ENCODE assay signal across 8 cellular contexts in the genomic region with DNA sequence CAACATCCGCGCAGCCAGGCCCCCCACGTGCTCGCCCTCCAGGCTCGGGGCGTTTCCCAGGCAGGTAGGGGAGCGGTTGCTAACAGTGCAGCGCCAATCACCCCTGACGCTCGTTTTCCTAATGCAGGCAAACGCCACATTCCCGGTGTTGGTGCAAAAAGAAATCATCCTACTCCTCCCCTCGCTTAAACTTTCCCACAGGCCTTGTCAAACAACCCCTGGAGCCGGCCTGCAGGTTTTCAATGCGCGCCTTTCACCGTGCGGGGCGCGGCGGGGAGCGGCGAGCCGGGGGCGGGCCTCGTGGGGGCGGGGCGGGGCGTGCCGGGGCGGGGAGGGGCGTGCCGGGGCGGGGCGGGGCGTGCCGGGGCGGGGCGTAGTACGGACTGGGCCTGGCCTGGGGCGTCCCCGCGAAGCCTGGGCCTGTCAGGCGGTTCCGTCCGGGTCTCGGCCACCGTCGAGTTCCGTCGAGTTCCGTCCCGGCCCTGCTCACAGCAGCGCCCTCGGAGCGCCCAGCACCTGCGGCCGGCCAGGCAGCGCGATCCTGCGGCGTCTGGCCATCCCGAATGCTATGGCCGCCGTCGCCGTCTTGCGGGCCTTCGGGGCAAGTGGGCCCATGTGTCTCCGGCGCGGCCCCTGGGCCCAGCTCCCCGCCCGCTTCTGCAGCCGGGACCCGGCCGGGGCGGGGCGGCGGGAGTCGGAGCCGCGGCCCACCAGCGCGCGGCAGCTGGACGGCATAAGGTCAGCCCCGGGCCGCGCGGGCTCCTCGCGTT. TPM values are rescaled to one million over a fixed set of nuclear protein-coding genes. Genes with fewer than 3 reads are reported as not detected.
DNase-seq lines count a peak whose midpoint lies in the region; ATAC-seq, FAIRE-seq and TF ChIP-seq lines count a peak whose summit lies in the region.

A gene with protein sequence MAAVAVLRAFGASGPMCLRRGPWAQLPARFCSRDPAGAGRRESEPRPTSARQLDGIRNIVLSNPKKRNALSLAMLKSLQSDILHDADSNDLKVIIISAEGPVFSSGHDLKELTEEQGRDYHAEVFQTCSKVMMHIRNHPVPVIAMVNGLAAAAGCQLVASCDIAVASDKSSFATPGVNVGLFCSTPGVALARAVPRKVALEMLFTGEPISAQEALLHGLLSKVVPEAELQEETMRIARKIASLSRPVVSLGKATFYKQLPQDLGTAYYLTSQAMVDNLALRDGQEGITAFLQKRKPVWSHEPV (plus strand): TSS at position 374 of the 770 bp plus-strand sequence. CDS start 195 bp downstream, at position 569.

- H2AFZ ChIP-seq in K562 (ENCODE audit: low read depth, low read length): peak within 1 kb of the TSS; percentile 94
- H2AFZ ChIP-seq in smooth muscle cell (ENCODE audit: low read depth): peak within 1 kb of the TSS; percentile 37

- ATAC-seq in HG02970 (IDR thresholded peaks at IDR 0.05; ENCODE audit: low FRiP score, unreplicated experiment) (peak; percentile 68), K562 (peak; percentile 92)

- peaks cover 3% of the 10 kb centered on the region for H3K9me1 ChIP-seq in K562 (ENCODE audit: control insufficient read depth, insufficient read depth, low read length)

- H3K9me3 ChIP-seq in K562 (replicated peaks; ENCODE audit: control insufficient read depth, insufficient read depth, low read depth, low read length) (no peaks in the 10 kb centered on the region), iPS DF 6.9 (ENCODE audit: control insufficient read depth, insufficient read depth, low read length) (no peaks in the 10 kb centered on the region), smooth muscle cell (replicated peaks; ENCODE audit: low read depth) (no peaks in the 10 kb centered on the region)

- in situ Hi-C loops in K562 (cut with MboI): no loop called here

- peaks cover 5% of the 10 kb centered on the region; the same call in 1 of the 3 replicates for H3K36me3 ChIP-seq in K562 (ENCODE audit: control insufficient read depth, insufficient read depth, low read length)
- H3K36me3 ChIP-seq in iPS DF 6.9 (ENCODE audit: control insufficient read depth, insufficient read depth, low read length): no peaks in the 10 kb centered on the region
- H3K36me3 ChIP-seq in smooth muscle cell (ENCODE audit: low read depth): no peaks in the 10 kb centered on the region

- TF ChIP-seq EP300 in K562 (IDR thresholded peaks at IDR 0.05; ENCODE audit: low read length): no peak

- BruUV-seq in K562 (replicated peaks; lab: Mats Ljungman, UMichigan): no TSS peak

- peak within 1 kb of the TSS; percentile 87 for H3K27ac ChIP-seq in K562 (ENCODE audit: extremely low read depth, low read depth, low read length)
- H3K27ac ChIP-seq in iPS DF 6.9 (ENCODE audit: low read length): no peak within 1 kb of the TSS
- H3K27ac ChIP-seq in smooth muscle cell (ENCODE audit: low read depth): no peak within 1 kb of the TSS

- CTCF ChIA-PET in K562 (lab: Yijun Ruan, JAX; ENCODE audit: low intra/inter-chr PET ratio): interaction anchor here (1.0 kb wide), 1 partner anchor 227 kb away, joined by 3 read pairs; no protein-coding TSS in a partner anchor

- H4K20me1 ChIP-seq in K562 (replicated peaks; ENCODE audit: control insufficient read depth, insufficient read depth, low read length): no peaks in the 10 kb centered on the region
- H4K20me1 ChIP-seq in smooth muscle cell (ENCODE audit: low read depth): no peaks in the 10 kb centered on the region

- H3K79me2 ChIP-seq in K562 (ENCODE audit: control insufficient read depth, insufficient read depth, low read length) (peaks cover 10% of the 10 kb centered on the region; the same call in 2 of the 3 replicates), smooth muscle cell (ENCODE audit: low read depth) (no peaks in the 10 kb centered on the region)

- no peaks in the 10 kb centered on the region for H3K27me3 ChIP-seq in K562 (ENCODE audit: control insufficient read depth in 2 of 2, insufficient read depth in 2 of 2, low read length in 2 of 2)
- no peaks in the 10 kb centered on the region for H3K27me3 ChIP-seq in iPS DF 6.9 (ENCODE audit: control insufficient read depth, insufficient read depth, low read length)
- no peaks in the 10 kb centered on the region for H3K27me3 ChIP-seq in smooth muscle cell (ENCODE audit: low read depth)

- TF ChIP-seq RAD21 in K562 (CRISPR knock-in tag; conservative IDR thresholded peaks at IDR 0.05 in 1 of 2, IDR thresholded peaks at IDR 0.05 in 1 of 2): no peak

- H3K9ac ChIP-seq in K562 (ENCODE audit: insufficient read depth in 1 of 2, low read depth in 2 of 2, low read length in 2 of 2) (peak within 1 kb of the TSS; percentile 82 to 97), smooth muscle cell (ENCODE audit: low read depth) (no peak within 1 kb of the TSS)

- H3K4me1 ChIP-seq in K562 (replicated peaks in 1 of 2; ENCODE audit: control insufficient read depth in 2 of 2, insufficient read depth in 2 of 2, low read length in 2 of 2) (peaks cover 13 to 17% of the 10 kb centered on the region in 2 experiments; a peak in 4 of 5 replicates), iPS DF 6.9 (ENCODE audit: control insufficient read depth, insufficient read depth, low read length) (0 out of 2 replicates have a peak, but pooled peaks cover 3% of the 10 kb centered on the region), smooth muscle cell (ENCODE audit: low read depth) (peaks cover 5% of the 10 kb centered on the region)

- POLR2A ChIA-PET in K562 (lab: Yijun Ruan, JAX): interaction anchor here (0.9 to 1.0 kb wide), 2 partner anchors 15 to 246 kb away, joined by 3 to 4 read pairs; no protein-coding TSS in a partner anchor

- TF ChIP-seq CTCF in K562 (IDR thresholded peaks at IDR 0.05 in 2 of 3, conservative IDR thresholded peaks at IDR 0.05 in 1 of 3; ENCODE audit: insufficient read depth in 2 of 3, low read depth in 1 of 3, low read length in 3 of 3) (peak in 2 of 3 experiments; percentile 7 to 9; a peak in 1 of 6 replicates), smooth muscle cell (IDR thresholded peaks at IDR 0.05; ENCODE audit: borderline replicate concordance, insufficient read depth, poor library complexity, severe bottlenecking) (no peak)

- no peaks in the 10 kb centered on the region for H3F3A ChIP-seq in smooth muscle cell (ENCODE audit: low read depth)

- intact Hi-C loops in K562 (cut with micrococcal nuclease): no loop called here

- peak within 1 kb of the TSS; percentile 80 for H3K4me2 ChIP-seq in K562 (ENCODE audit: insufficient read depth, low read length)
- peak within 1 kb of the TSS; percentile 81 for H3K4me2 ChIP-seq in smooth muscle cell

- DNase-seq in NCI-H1092 treated with DMSO at 0.1 percent for 48 hours (lab: John Stamatoyannopoulos, UW) (peak; percentile 11), NCI-H1092 (lab: John Stamatoyannopoulos, UW) (no peak), T follicular helper cell (ENCODE audit: low read depth) (peak; percentile 42), K562 (ENCODE audit: extremely low read depth in 1 of 4, low spot score in 3 of 4) (peak; percentile 74 to 96 (median 94)), iPS DF 6.9 (ENCODE audit: low read depth, low spot score) (no peak), smooth muscle cell (lab: John Stamatoyannopoulos, UW; ENCODE audit: unreplicated experiment) (no peak), NCI-H1105 (lab: John Stamatoyannopoulos, UW) (no peak)

- H3K4me3 ChIP-seq in K562 (peak within 1 kb of the TSS; percentile 69), iPS DF 6.9 (ENCODE audit: low read length) (peak within 1 kb of the TSS; percentile 89), smooth muscle cell (peak within 1 kb of the TSS; percentile 45)

- FAIRE-seq in K562 (lab: Jason Lieb, UNC): no peak

- 7% methylated on average over 35 of the region's 93 CpGs for WGBS in K562 (ENCODE audit: insufficient coverage, low coverage, missing lambda C conversion rate)
- no CpG with 5 or more reads among the region's 93 CpGs for WGBS in iPS DF 6.9 (ENCODE audit: insufficient coverage, insufficient read length)
- 36% methylated on average over 69 of the region's 93 CpGs for WGBS in smooth muscle cell (ENCODE audit: low lambda C conversion rate)

- TF ChIP-seq POLR2A in K562 (conservative IDR thresholded peaks at IDR 0.05): peak; percentile 73

TF ChIP-seq in K562, 482 proteins besides CTCF, POLR2A, EP300 and RAD21 (continues in another document):
- TF ChIP-seq ZNF445 (CRISPR knock-in tag; IDR thresholded peaks at IDR 0.05; ENCODE audit: low read depth): no peak
- TF ChIP-seq, protein P1, sequence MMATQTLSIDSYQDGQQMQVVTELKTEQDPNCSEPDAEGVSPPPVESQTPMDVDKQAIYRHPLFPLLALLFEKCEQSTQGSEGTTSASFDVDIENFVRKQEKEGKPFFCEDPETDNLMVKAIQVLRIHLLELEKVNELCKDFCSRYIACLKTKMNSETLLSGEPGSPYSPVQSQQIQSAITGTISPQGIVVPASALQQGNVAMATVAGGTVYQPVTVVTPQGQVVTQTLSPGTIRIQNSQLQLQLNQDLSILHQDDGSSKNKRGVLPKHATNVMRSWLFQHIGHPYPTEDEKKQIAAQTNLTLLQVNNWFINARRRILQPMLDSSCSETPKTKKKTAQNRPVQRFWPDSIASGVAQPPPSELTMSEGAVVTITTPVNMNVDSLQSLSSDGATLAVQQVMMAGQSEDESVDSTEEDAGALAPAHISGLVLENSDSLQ (IDR thresholded peaks at IDR 0.05): peak; percentile 36; the same call in 1 of the 2 replicates

RNA-seq across cellular contexts. Expression of the gene that starts here (rescaled TPM):
- total RNA-seq in K562 (2011; cell fraction: chromatin; rRNA removed; ENCODE audit: low replicate concordance): 4.0 and 10.2 TPM in 2 replicates
- 9.7 and 10.3 TPM in 2 replicates for total RNA-seq in K562 (2011; cell fraction: nucleolus; rRNA removed)
- 5.5 and 5.7 TPM in 2 replicates for total RNA-seq in K562 (2011; cell fraction: nucleoplasm; rRNA removed)
- total RNA-seq in K562 (2014; rRNA removed) (19.4 and 25.7 TPM in 2 replicates), K562 (2014; rRNA removed; fragmentation: Illumina TruSeq; extraction: Trizol) (8.9 and 9.0 TPM in 2 replicates), K562 (2015; rRNA removed; fragmentation: Illumina TruSeq; extraction: Trizol) (12.6 and 14.0 TPM in 2 replicates), K562 (2021) (17.3 and 17.9 TPM in 2 replicates), smooth muscle cell (10.2 and 14.1 TPM in 2 replicates)
- polyA plus RNA-seq in K562 (2011; rRNA removed) (16.1 and 21.9 TPM in 2 replicates), K562 (2014; fragmentation: Illumina TruSeq; extraction: Trizol) (15.7 and 17.1 TPM in 2 replicates), K562 (2014; fragmentation: Nextera tagmentation; extraction: Ambion mirVana) (under 1 TPM; 0.53 to 0.67 TPM), K562 (2014; rRNA removed) (10.0 and 17.7 TPM in 2 replicates), smooth muscle cell (6.0 and 8.7 TPM in 2 replicates)
- 17.5 and 35.2 TPM in 2 replicates for polyA plus RNA-seq in K562 (2011; cell fraction: cytosol; rRNA removed)
- 14.3 and 27.7 TPM in 2 replicates for polyA plus RNA-seq in K562 (2011; cell fraction: nucleus; rRNA removed)
- polyA plus RNA-seq in K562 (2012): 8.6 and 12.1 TPM in 2 replicates
- 8.7 and 16.4 TPM in 2 replicates for polyA minus RNA-seq in K562 (2011; rRNA and poly(A)+ RNA removed)
- polyA minus RNA-seq in K562 (2011; cell fraction: cytosol; rRNA and poly(A)+ RNA removed): 7.0 and 9.4 TPM in 2 replicates
- 7.4 and 10.4 TPM in 2 replicates for polyA minus RNA-seq in K562 (2011; cell fraction: nucleus; rRNA and poly(A)+ RNA removed)

Comparison
In these comparisons a context has a peak if more than half of its experiments do, and no peak if none do; other contexts are left out.
1. DNase-seq: peak in NCI-H1092 treated with DMSO at 0.1 percent for 48 hours (single experiment), T follicular helper cell (single experiment) and K562 (4 of 4); none in NCI-H1092 (single experiment), iPS DF 6.9 (single experiment), smooth muscle cell (single experiment) and NCI-H1105 (single experiment).
2. Peak in every context shown above with its lines, with median percentiles within 50 percentile points of each other: H3K4me3 ChIP-seq.